In the genomic region with DNA sequence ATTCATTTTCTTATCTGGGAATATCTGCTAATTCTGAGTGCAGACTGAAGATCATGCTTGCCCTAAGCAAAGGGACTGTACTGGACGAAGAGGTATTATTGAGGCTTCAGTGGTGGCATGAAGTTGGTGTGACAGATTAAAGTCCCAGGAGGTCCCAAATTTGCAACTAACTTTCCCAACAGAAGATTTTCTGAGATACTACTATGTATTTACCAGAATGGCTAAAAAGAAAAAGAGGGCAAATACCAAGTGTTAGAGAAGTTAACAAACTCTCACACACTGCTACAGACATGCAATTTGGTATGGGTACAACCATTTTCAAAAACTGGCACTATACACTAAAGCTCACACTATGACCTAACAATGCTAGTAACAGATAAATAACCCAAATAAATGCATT, we compare ENCODE assay signal across 22 cellular contexts. TPM values are rescaled to one million over a fixed set of nuclear protein-coding genes. Genes with fewer than 3 reads are reported as not detected.
DNase-seq lines count a peak whose midpoint lies in the region; ATAC-seq, FAIRE-seq and TF ChIP-seq lines count a peak whose summit lies in the region.
"Had no signal": no experiment of that assay in that cellular context is flagged by ENCODE, and none has a peak within 500 bp of the region (broad histone marks: within the 10 kb centered on the region; RNA-seq: fewer than 3 reads in every experiment).

No MANE protein-coding gene starts in this region.

- no peaks in the 10 kb centered on the region for H3K27me3 ChIP-seq in CD8-positive, alpha-beta T cell (ENCODE audit: insufficient read depth, low read length)
- no peaks in the 10 kb centered on the region for H3K27me3 ChIP-seq in upper lobe of right lung
- H3K27me3 ChIP-seq: BE2C; BLaER1 treated with 17β-estradiol and CSF1 and Interleukin-3, amounts not matched to agents 10 nM and 100 nM had no signal

- peaks cover 39% of the 10 kb centered on the region for H3K4me1 Mint-ChIP-seq in CD8-positive, alpha-beta T cell (ENCODE audit: low read depth)
- H3K4me1 Mint-ChIP-seq in T-helper 17 cell, result peaks cover 25% of the 10 kb centered on the region

- peaks cover 26% of the 10 kb centered on the region for H3K36me3 Mint-ChIP-seq in CD8-positive, alpha-beta T cell
- no peaks in the 10 kb centered on the region for H3K36me3 Mint-ChIP-seq in T-helper 17 cell (ENCODE audit: low read depth)

- no peaks in the 10 kb centered on the region for H3K27me3 Mint-ChIP-seq in CD8-positive, alpha-beta T cell (ENCODE audit: low read depth)
- no peaks in the 10 kb centered on the region for H3K27me3 Mint-ChIP-seq in T-helper 17 cell
- H3K27me3 Mint-ChIP-seq: CD4-positive, alpha-beta T cell had no signal

- intact Hi-C loops in CD8-positive, alpha-beta T cell (cut with DNase I, micrococcal nuclease), result no loop called here
- intact Hi-C loops in upper lobe of right lung (cut with DNase I), result no loop called here

- CTCF ChIA-PET in CD8-positive, alpha-beta T cell (lab: Charles Lee), result interaction anchor here (1.0 to 1.9 kb wide), 2 partner anchors 24 to 29 kb away, joined by 3 to 6 read pairs; no protein-coding TSS in a partner anchor

- peak overlapping the region; percentile 25 for H3K27ac Mint-ChIP-seq in CD8-positive, alpha-beta T cell
- H3K27ac Mint-ChIP-seq in T-helper 17 cell, result peak overlapping the region; percentile 5
- H3K27ac Mint-ChIP-seq: CD14-positive monocyte; CD4-positive, alpha-beta T cell had no signal

- H3K27ac ChIP-seq in CD8-positive, alpha-beta T cell (ENCODE audit: low read depth, low read length), result no peak overlapping the region
- no peak overlapping the region for H3K27ac ChIP-seq in upper lobe of right lung
- H3K27ac ChIP-seq: A549; BLaER1 treated with 17β-estradiol and CSF1 and Interleukin-3, amounts not matched to agents 10 nM and 100 nM had no signal

- no peak overlapping the region for H3K4me3 Mint-ChIP-seq in CD8-positive, alpha-beta T cell
- no peak overlapping the region for H3K4me3 Mint-ChIP-seq in T-helper 17 cell
- H3K4me3 Mint-ChIP-seq: CD14-positive monocyte; CD4-positive, alpha-beta T cell had no signal

- ATAC-seq in CD8-positive, alpha-beta T cell, result no peak
- ATAC-seq in T-helper 17 cell, result no peak
- no peak for ATAC-seq in upper lobe of right lung
- ATAC-seq in GM21515 (IDR thresholded peaks at IDR 0.05; ENCODE audit: unreplicated experiment), result no peak
- ATAC-seq: A549 had no signal

- FAIRE-seq in GM19239 (lab: Jason Lieb, UNC), result peak; percentile 40
- FAIRE-seq: GM12891 had no signal

- peaks cover 11% of the 10 kb centered on the region for H3K4me1 ChIP-seq in CD8-positive, alpha-beta T cell (ENCODE audit: insufficient read depth, low read length)
- peaks cover 10% of the 10 kb centered on the region for H3K4me1 ChIP-seq in upper lobe of right lung
- H3K4me1 ChIP-seq: A549, BE2C had no signal

- H3K9me3 Mint-ChIP-seq in CD8-positive, alpha-beta T cell, result no peaks in the 10 kb centered on the region
- H3K9me3 Mint-ChIP-seq: CD14-positive monocyte; CD4-positive, alpha-beta T cell had no signal

- no peak overlapping the region for H3K4me3 ChIP-seq in CD8-positive, alpha-beta T cell (ENCODE audit: low read depth, low read length)
- no peak overlapping the region for H3K4me3 ChIP-seq in upper lobe of right lung
- H3K4me3 ChIP-seq: A549; BLaER1 treated with 17β-estradiol and CSF1 and Interleukin-3, amounts not matched to agents 10 nM and 100 nM; HAP-1 had no signal

- POLR2A ChIA-PET in CD8-positive, alpha-beta T cell (lab: Charles Lee), result no interaction called here

- no peaks in the 10 kb centered on the region for H3K9me3 ChIP-seq in CD8-positive, alpha-beta T cell (ENCODE audit: low read length)
- no peaks in the 10 kb centered on the region for H3K9me3 ChIP-seq in T-helper 17 cell (ENCODE audit: control insufficient read depth, low read length, poor library complexity, severe bottlenecking)
- H3K9me3 ChIP-seq in upper lobe of right lung, result no peaks in the 10 kb centered on the region
- H3K9me3 ChIP-seq: A549; BE2C; BLaER1 treated with 17β-estradiol and CSF1 and Interleukin-3, amounts not matched to agents 10 nM and 100 nM; HAP-1 had no signal

- DNase-seq in CD8-positive, alpha-beta T cell, result no peak
- no peak for DNase-seq in GM19239 (ENCODE audit: insufficient read length, low spot score)
- DNase-seq in T-helper 17 cell, result no peak
- DNase-seq in NAMALWA (ENCODE audit: low spot score), result no peak
- DNase-seq in upper lobe of right lung, result no peak
- DNase-seq: 8988T; ACHN; AML-193; BE2C; Calu3; CD4-positive, alpha-beta T cell; COR-L47; DMS53; DMS79 treated with DMSO at 0.1 percent for 48 hours; GF-D8; GOT3 had no signal

- no peaks in the 10 kb centered on the region for H3K36me3 ChIP-seq in CD8-positive, alpha-beta T cell (ENCODE audit: insufficient read depth, low read length)
- peaks cover 14% of the 10 kb centered on the region for H3K36me3 ChIP-seq in upper lobe of right lung

- no peak for TF ChIP-seq CTCF in CD8-positive, alpha-beta T cell (IDR thresholded peaks at IDR 0.05)
- no peak for TF ChIP-seq CTCF in upper lobe of right lung (IDR thresholded peaks at IDR 0.05)

RNA-seq across cellular contexts. Expression of a gene that starts 28.3 kb away (rescaled TPM):
- 10 to 100 TPM; 12.1 to 13.2 TPM for total RNA-seq in CD8-positive, alpha-beta T cell
- total RNA-seq in T-helper 17 cell (10 to 100 TPM; 28.0 to 32.4 TPM), upper lobe of right lung (35.2 TPM)

RNA-seq across cellular contexts. Expression of a gene that starts 47.4 kb away (rescaled TPM):
- under 1 TPM; 0.36 to 0.38 TPM for total RNA-seq in CD8-positive, alpha-beta T cell
- total RNA-seq in T-helper 17 cell, result 1 to 10 TPM; 1.0 to 1.3 TPM
- 0.93 TPM for total RNA-seq in upper lobe of right lung
